17 cellular contexts compared by ENCODE assay signal in the genomic region with DNA sequence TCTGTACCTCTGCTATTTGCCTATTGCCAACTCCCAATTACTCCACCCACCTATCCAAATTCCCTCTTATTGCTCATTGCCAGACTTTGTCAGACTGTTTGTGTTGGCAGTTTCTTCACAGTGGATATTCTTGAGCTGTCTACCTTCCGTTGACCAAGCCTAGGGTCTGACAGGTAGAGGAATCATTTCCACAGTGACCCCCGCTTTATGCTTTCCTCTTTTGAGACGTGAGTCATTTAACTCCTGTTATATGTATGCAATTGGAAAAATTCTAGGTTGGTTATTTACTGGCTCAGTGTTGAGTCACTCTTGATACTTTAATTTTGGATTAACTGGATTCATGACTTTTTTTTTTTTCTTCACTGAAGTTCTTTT.
A peak's percentile ranks its signal among the peaks of the same experiment; 100 is the strongest.
DNase-seq lines count a peak whose midpoint lies in the region; ATAC-seq and TF ChIP-seq lines count a peak whose summit lies in the region.
"Had no signal": no experiment of that assay in that cellular context is flagged by ENCODE, and none has a peak within 500 bp of the region (broad histone marks: within the 10 kb centered on the region; RNA-seq: fewer than 3 reads in every experiment).

No MANE protein-coding gene starts in this region.

- peaks cover 19% of the 10 kb centered on the region for H3K4me1 ChIP-seq in mammary epithelial cell (ENCODE audit: insufficient read depth, low read length)
- H3K4me1 ChIP-seq in CD8-positive, alpha-beta T cell (ENCODE audit: insufficient read depth, low read length), result no peaks in the 10 kb centered on the region

- H3K36me3 ChIP-seq in mammary epithelial cell (ENCODE audit: insufficient read depth, low read length), result no peaks in the 10 kb centered on the region
- H3K36me3 ChIP-seq in CD8-positive, alpha-beta T cell (ENCODE audit: insufficient read depth, low read length), result no peaks in the 10 kb centered on the region

- peak; percentile 26 for DNase-seq in AG10803 (ENCODE audit: low read depth)
- peak; percentile 31 for DNase-seq in LoVo (ENCODE audit: low spot score)
- peak; percentile 94 for DNase-seq in mammary epithelial cell
- DNase-seq in left lobe of liver (ENCODE audit: low spot score), result no peak
- no peak for DNase-seq in activated T-helper 2 cell treated with anti-CD3 and anti-CD28 coated beads, Interferon-gamma antibody, Interleukin-2, Interleukin-4, amounts not matched to agents 10 μg/mL and 5 μg/mL and 100 μg/mL, durations not matched to agents 14 hours and 24 hours and 36 hours (ENCODE audit: low spot score)
- DNase-seq in activated effector memory CD4-positive, alpha-beta T cell treated with anti-CD3 and anti-CD28 coated beads, Interleukin-2, amount 50 U/mL, for 16 hours, result no peak
- DNase-seq in CD8-positive, alpha-beta T cell, result no peak
- DNase-seq: activated CD4-positive, alpha-beta T cell treated with anti-CD3 and anti-CD28 coated beads, Interleukin-2, amount 50 U/mL, for 1 hour; activated T-cell treated with anti-CD3 and anti-CD28 coated beads, Interleukin-2, amount 50 U/mL, for 72 hours; dorsolateral prefrontal cortex; GOT3; natural killer cell; NCI-H1105 treated with DMSO at 0.1 percent for 48 hours; NCI-H2227 treated with DMSO at 0.1 percent for 48 hours; stimulated activated CD4-positive, alpha-beta T cell treated with anti-CD3 and anti-CD28 coated beads, Interleukin-2, amount 100 ng/mL, for 24 hours had no signal

- intact Hi-C loops in mammary epithelial cell (cut with micrococcal nuclease), result no loop called here
- intact Hi-C loops in activated T-helper 2 cell treated with anti-CD3 and anti-CD28 coated beads, Interferon-gamma antibody, Interleukin-2, Interleukin-4, amounts not matched to agents 10 μg/mL and 5 μg/mL and 100 μg/mL, durations not matched to agents 14 hours and 24 hours and 36 hours (cut with micrococcal nuclease), result no loop called here
- intact Hi-C loops in CD8-positive, alpha-beta T cell (cut with DNase I, micrococcal nuclease), result no loop called here

- no TSS peak for BruUV-seq in mammary epithelial cell (replicated peaks; lab: Mats Ljungman, UMichigan)

- H3K27ac Mint-ChIP-seq in activated T-helper 2 cell treated with anti-CD3 and anti-CD28 coated beads, Interferon-gamma antibody, Interleukin-2, Interleukin-4, amounts not matched to agents 10 μg/mL and 5 μg/mL and 100 μg/mL, durations not matched to agents 14 hours and 24 hours and 36 hours, result no peak overlapping the region
- H3K27ac Mint-ChIP-seq in CD8-positive, alpha-beta T cell, result no peak overlapping the region
- H3K27ac Mint-ChIP-seq: activated T-cell treated with anti-CD3 and anti-CD28 coated beads, Interleukin-2, amount 50 U/mL, for 72 hours; natural killer cell had no signal

- H3K27me3 Mint-ChIP-seq in activated T-helper 2 cell treated with anti-CD3 and anti-CD28 coated beads, Interferon-gamma antibody, Interleukin-2, Interleukin-4, amounts not matched to agents 10 μg/mL and 5 μg/mL and 100 μg/mL, durations not matched to agents 14 hours and 24 hours and 36 hours (ENCODE audit: low read depth), result peaks cover 4% of the 10 kb centered on the region
- peaks cover 3% of the 10 kb centered on the region for H3K27me3 Mint-ChIP-seq in CD8-positive, alpha-beta T cell (ENCODE audit: low read depth)

- no peaks in the 10 kb centered on the region for H3K27me3 ChIP-seq in mammary epithelial cell (ENCODE audit: insufficient read depth, low read length)
- no peaks in the 10 kb centered on the region for H3K27me3 ChIP-seq in CD8-positive, alpha-beta T cell (ENCODE audit: insufficient read depth, low read length)

- H3K4me2 ChIP-seq in mammary epithelial cell (ENCODE audit: insufficient read depth, low read depth, low read length), result peak overlapping the region; percentile 29

- no peak overlapping the region for H3K4me3 Mint-ChIP-seq in activated T-helper 2 cell treated with anti-CD3 and anti-CD28 coated beads, Interferon-gamma antibody, Interleukin-2, Interleukin-4, amounts not matched to agents 10 μg/mL and 5 μg/mL and 100 μg/mL, durations not matched to agents 14 hours and 24 hours and 36 hours (ENCODE audit: low read depth)
- H3K4me3 Mint-ChIP-seq in CD8-positive, alpha-beta T cell, result no peak overlapping the region
- H3K4me3 Mint-ChIP-seq: activated T-cell treated with anti-CD3 and anti-CD28 coated beads, Interleukin-2, amount 50 U/mL, for 72 hours; natural killer cell had no signal

- no peaks in the 10 kb centered on the region for H3K9me3 Mint-ChIP-seq in activated T-helper 2 cell treated with anti-CD3 and anti-CD28 coated beads, Interferon-gamma antibody, Interleukin-2, Interleukin-4, amounts not matched to agents 10 μg/mL and 5 μg/mL and 100 μg/mL, durations not matched to agents 14 hours and 24 hours and 36 hours
- H3K9me3 Mint-ChIP-seq in CD8-positive, alpha-beta T cell, result no peaks in the 10 kb centered on the region

- WGBS in mammary epithelial cell (ENCODE audit: low coverage, missing lambda C conversion rate), result 8% methylated on average over 3 of the region's 3 CpGs

- peaks cover 4% of the 10 kb centered on the region for H3K4me1 Mint-ChIP-seq in activated T-helper 2 cell treated with anti-CD3 and anti-CD28 coated beads, Interferon-gamma antibody, Interleukin-2, Interleukin-4, amounts not matched to agents 10 μg/mL and 5 μg/mL and 100 μg/mL, durations not matched to agents 14 hours and 24 hours and 36 hours (ENCODE audit: low read depth)
- peaks cover 2% of the 10 kb centered on the region for H3K4me1 Mint-ChIP-seq in CD8-positive, alpha-beta T cell (ENCODE audit: low read depth)
- H3K4me1 Mint-ChIP-seq: natural killer cell had no signal

- no peak for TF ChIP-seq CTCF in AG10803 (conservative IDR thresholded peaks at IDR 0.05; ENCODE audit: low read length)
- TF ChIP-seq CTCF in mammary epithelial cell (conservative IDR thresholded peaks at IDR 0.05 in 1 of 2, IDR thresholded peaks at IDR 0.05 in 1 of 2; ENCODE audit: extremely low read depth in 1 of 2, insufficient read depth in 1 of 2, low read depth in 1 of 2, low read length in 2 of 2), result no peak
- no peak for TF ChIP-seq CTCF in CD8-positive, alpha-beta T cell (IDR thresholded peaks at IDR 0.05)

- ATAC-seq in left lobe of liver, result peak; percentile 54
- no peak for ATAC-seq in CD8-positive, alpha-beta T cell
- no peak for ATAC-seq in GM21619 (IDR thresholded peaks at IDR 0.05; ENCODE audit: unreplicated experiment)
- ATAC-seq: activated T-cell treated with anti-CD3 and anti-CD28 coated beads, Interleukin-2, amount 50 U/mL, for 72 hours; natural killer cell had no signal

- no peaks in the 10 kb centered on the region for H3K79me2 ChIP-seq in mammary epithelial cell (ENCODE audit: insufficient read depth, low read length)

- CTCF ChIA-PET in mammary epithelial cell (lab: Charles Lee; ENCODE audit: low non-redundant PET), result no interaction called here
- CTCF ChIA-PET in CD8-positive, alpha-beta T cell (lab: Charles Lee), result no interaction called here

- H3K4me3 ChIP-seq in AG10803 (ENCODE audit: low read length) (no peak overlapping the region), mammary epithelial cell (replicated peaks in 1 of 3; ENCODE audit: insufficient read depth in 1 of 3, low read depth in 2 of 3, low read length in 3 of 3) (no peak overlapping the region)
- no peak overlapping the region for H3K4me3 ChIP-seq in CD8-positive, alpha-beta T cell (ENCODE audit: low read depth, low read length)
- H3K4me3 ChIP-seq: dorsolateral prefrontal cortex, lung had no signal

- in situ Hi-C loops in mammary epithelial cell (cut with MboI; ENCODE audit: low sequenced_read_pairs in 2 of 2), result no loop called here

- dilution Hi-C loops in mammary epithelial cell (cut with HindIII; ENCODE audit: low sequenced_read_pairs), result no loop called here

- H3K36me3 Mint-ChIP-seq in activated T-helper 2 cell treated with anti-CD3 and anti-CD28 coated beads, Interferon-gamma antibody, Interleukin-2, Interleukin-4, amounts not matched to agents 10 μg/mL and 5 μg/mL and 100 μg/mL, durations not matched to agents 14 hours and 24 hours and 36 hours (ENCODE audit: low read depth), result no peaks in the 10 kb centered on the region
- no peaks in the 10 kb centered on the region for H3K36me3 Mint-ChIP-seq in CD8-positive, alpha-beta T cell
- H3K36me3 Mint-ChIP-seq: natural killer cell had no signal

- H4K20me1 ChIP-seq in mammary epithelial cell (ENCODE audit: insufficient read depth, low read length), result no peaks in the 10 kb centered on the region

- peak overlapping the region; percentile 57 for H3K27ac ChIP-seq in mammary epithelial cell (ENCODE audit: insufficient read depth, low read depth, low read length)
- no peak overlapping the region for H3K27ac ChIP-seq in CD8-positive, alpha-beta T cell (ENCODE audit: low read depth, low read length)
- H3K27ac ChIP-seq: dorsolateral prefrontal cortex had no signal

- H3K9ac ChIP-seq in mammary epithelial cell (ENCODE audit: insufficient read depth, low read length), result no peak overlapping the region

- H3K9me3 ChIP-seq in mammary epithelial cell (replicated peaks; ENCODE audit: insufficient read depth, low read length), result no peaks in the 10 kb centered on the region
- no peaks in the 10 kb centered on the region for H3K9me3 ChIP-seq in CD8-positive, alpha-beta T cell (ENCODE audit: low read length)

- POLR2A ChIA-PET in CD8-positive, alpha-beta T cell (lab: Charles Lee), result interaction anchor here (1.4 kb wide), 1 partner anchor 187 kb away, joined by 4 read pairs; no protein-coding TSS in a partner anchor

- no peak overlapping the region for H2AFZ ChIP-seq in mammary epithelial cell (ENCODE audit: low read depth, low read length)

Comparison
In these comparisons a context has a peak if more than half of its experiments do, and no peak if none do; other contexts are left out.
1. DNase-seq: peak in AG10803 (single experiment), LoVo (single experiment) and mammary epithelial cell (single experiment); none in left lobe of liver (single experiment), activated T-helper 2 cell treated with anti-CD3 and anti-CD28 coated beads, Interferon-gamma antibody, Interleukin-2, Interleukin-4, amounts not matched to agents 10 μg/mL and 5 μg/mL and 100 μg/mL, durations not matched to agents 14 hours and 24 hours and 36 hours (single experiment), activated effector memory CD4-positive, alpha-beta T cell treated with anti-CD3 and anti-CD28 coated beads, Interleukin-2, amount 50 U/mL, for 16 hours (single experiment) and CD8-positive, alpha-beta T cell (0 of 7).